1 cellular context compared by ENCODE assay signal in genomic region chr17:964881-965280, GRCh38.
TF ChIP-seq lines count a peak whose summit lies in the region.

No MANE protein-coding gene starts in this region.

TF ChIP-seq in SK-N-SH, 30 proteins besides CTCF, POLR2A, EP300 and RAD21 (continued from another document):
- TF ChIP-seq USF1 (IDR thresholded peaks at IDR 0.05; ENCODE audit: borderline replicate concordance, low read depth) (no peak), ZBTB33 (IDR thresholded peaks at IDR 0.05; ENCODE audit: borderline replicate concordance, low read depth) (no peak), NFIC (IDR thresholded peaks at IDR 0.05; ENCODE audit: borderline replicate concordance) (no peak)
